ENCODE assay signal across 1 cellular context in the genomic region with DNA sequence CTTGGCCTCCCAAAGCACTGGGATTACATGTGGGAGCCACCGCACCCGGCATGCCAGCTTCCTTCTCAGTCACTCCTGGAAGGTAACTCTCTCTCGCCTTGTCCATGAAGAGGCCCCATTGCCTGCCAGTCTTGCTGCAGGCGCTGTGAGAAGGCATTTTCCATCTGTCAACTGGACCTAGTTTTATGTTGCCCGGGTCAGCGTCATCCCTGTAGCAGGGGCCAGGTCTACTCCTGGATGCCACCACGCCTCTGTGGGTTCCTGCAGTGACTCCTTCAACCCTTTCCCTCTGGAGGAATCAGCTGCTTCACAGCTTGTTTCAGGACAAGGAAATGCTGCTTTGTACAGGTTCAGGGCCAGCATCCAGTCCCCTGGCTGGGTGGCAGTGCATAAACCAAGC.
TF ChIP-seq lines count a peak whose summit lies in the region.

No MANE protein-coding gene starts in this region.

TF ChIP-seq in HepG2, 621 proteins besides CTCF, POLR2A, EP300 and RAD21:
- TF ChIP-seq MLLT10 (CRISPR knock-in tag; IDR thresholded peaks at IDR 0.05): no peak
- TF ChIP-seq, protein P1, sequence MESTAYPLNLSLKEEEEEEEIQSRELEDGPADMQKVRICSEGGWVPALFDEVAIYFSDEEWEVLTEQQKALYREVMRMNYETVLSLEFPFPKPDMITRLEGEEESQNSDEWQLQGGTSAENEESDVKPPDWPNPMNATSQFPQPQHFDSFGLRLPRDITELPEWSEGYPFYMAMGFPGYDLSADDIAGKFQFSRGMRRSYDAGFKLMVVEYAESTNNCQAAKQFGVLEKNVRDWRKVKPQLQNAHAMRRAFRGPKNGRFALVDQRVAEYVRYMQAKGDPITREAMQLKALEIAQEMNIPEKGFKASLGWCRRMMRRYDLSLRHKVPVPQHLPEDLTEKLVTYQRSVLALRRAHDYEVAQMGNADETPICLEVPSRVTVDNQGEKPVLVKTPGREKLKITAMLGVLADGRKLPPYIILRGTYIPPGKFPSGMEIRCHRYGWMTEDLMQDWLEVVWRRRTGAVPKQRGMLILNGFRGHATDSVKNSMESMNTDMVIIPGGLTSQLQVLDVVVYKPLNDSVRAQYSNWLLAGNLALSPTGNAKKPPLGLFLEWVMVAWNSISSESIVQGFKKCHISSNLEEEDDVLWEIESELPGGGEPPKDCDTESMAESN (CRISPR knock-in tag; conservative IDR thresholded peaks at IDR 0.05): no peak
- TF ChIP-seq ZC3H13 (CRISPR knock-in tag; IDR thresholded peaks at IDR 0.05): no peak
- TF ChIP-seq ZNF224 (CRISPR knock-in tag; IDR thresholded peaks at IDR 0.05): no peak
- no peak for TF ChIP-seq ZNF33B (CRISPR knock-in tag; IDR thresholded peaks at IDR 0.05)
- TF ChIP-seq GABPA (IDR thresholded peaks at IDR 0.05; ENCODE audit: low read depth, low read length): no peak
- no peak for TF ChIP-seq GABPA (CRISPR knock-in tag; IDR thresholded peaks at IDR 0.05; ENCODE audit: low read depth)
- TF ChIP-seq ZNF703 (CRISPR knock-in tag; IDR thresholded peaks at IDR 0.05; ENCODE audit: borderline replicate concordance): no peak
- TF ChIP-seq, protein P2, sequence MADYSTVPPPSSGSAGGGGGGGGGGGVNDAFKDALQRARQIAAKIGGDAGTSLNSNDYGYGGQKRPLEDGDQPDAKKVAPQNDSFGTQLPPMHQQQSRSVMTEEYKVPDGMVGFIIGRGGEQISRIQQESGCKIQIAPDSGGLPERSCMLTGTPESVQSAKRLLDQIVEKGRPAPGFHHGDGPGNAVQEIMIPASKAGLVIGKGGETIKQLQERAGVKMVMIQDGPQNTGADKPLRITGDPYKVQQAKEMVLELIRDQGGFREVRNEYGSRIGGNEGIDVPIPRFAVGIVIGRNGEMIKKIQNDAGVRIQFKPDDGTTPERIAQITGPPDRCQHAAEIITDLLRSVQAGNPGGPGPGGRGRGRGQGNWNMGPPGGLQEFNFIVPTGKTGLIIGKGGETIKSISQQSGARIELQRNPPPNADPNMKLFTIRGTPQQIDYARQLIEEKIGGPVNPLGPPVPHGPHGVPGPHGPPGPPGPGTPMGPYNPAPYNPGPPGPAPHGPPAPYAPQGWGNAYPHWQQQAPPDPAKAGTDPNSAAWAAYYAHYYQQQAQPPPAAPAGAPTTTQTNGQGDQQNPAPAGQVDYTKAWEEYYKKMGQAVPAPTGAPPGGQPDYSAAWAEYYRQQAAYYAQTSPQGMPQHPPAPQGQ (CRISPR knock-in tag; IDR thresholded peaks at IDR 0.05; ENCODE audit: borderline replicate concordance): no peak
